In genomic region chr11:102007567-102008437, GRCh38 we compare ENCODE assay signal across 8 cellular contexts. TPM values are rescaled to one million over a fixed set of nuclear protein-coding genes. Genes with fewer than 3 reads are reported as not detected.
DNase-seq lines count a peak whose midpoint lies in the region; ATAC-seq and TF ChIP-seq lines count a peak whose summit lies in the region.

No MANE protein-coding gene starts in this region.

- TF ChIP-seq CTCF in retinal pigment epithelial cell (conservative IDR thresholded peaks at IDR 0.05; ENCODE audit: low read depth, low read length), result peak; percentile 41

- no peak overlapping the region for H3K27ac Mint-ChIP-seq in activated CD4-positive, alpha-beta T cell treated with anti-CD3 and anti-CD28 coated beads, Interleukin-2, amount 10 ng/mL, durations not matched to agents 24 days and 14 days
- H3K27ac Mint-ChIP-seq in activated CD4-positive, alpha-beta T cell treated with anti-CD3 and anti-CD28 coated beads for 36 hours, result no peak overlapping the region

- H3K4me3 Mint-ChIP-seq in activated CD4-positive, alpha-beta T cell treated with anti-CD3 and anti-CD28 coated beads, Interleukin-2, amount 10 ng/mL, durations not matched to agents 24 days and 14 days, result no peak overlapping the region
- no peak overlapping the region for H3K4me3 Mint-ChIP-seq in activated CD4-positive, alpha-beta T cell treated with anti-CD3 and anti-CD28 coated beads for 36 hours

- peak; percentile 49 for DNase-seq in activated CD4-positive, alpha-beta T cell treated with anti-CD3 and anti-CD28 coated beads, Interleukin-2, amount 10 ng/mL, durations not matched to agents 24 days and 14 days
- DNase-seq in activated CD4-positive, alpha-beta T cell treated with anti-CD3 and anti-CD28 coated beads for 36 hours, result no peak
- DNase-seq in NCI-H128 (lab: John Stamatoyannopoulos, UW; ENCODE audit: unreplicated experiment), result peak; percentile 29
- peak; percentile 83 for DNase-seq in SW480 (ENCODE audit: low spot score)
- DNase-seq in foreskin melanocyte, result peak; percentile 24
- DNase-seq in retinal pigment epithelial cell (ENCODE audit: low read depth), result no peak
- DNase-seq in NK-92 (lab: John Stamatoyannopoulos, UW; ENCODE audit: unreplicated experiment), result no peak

- intact Hi-C loops in activated CD4-positive, alpha-beta T cell treated with anti-CD3 and anti-CD28 coated beads, Interleukin-2, amount 10 ng/mL, durations not matched to agents 24 days and 14 days (cut with micrococcal nuclease), result loop anchor here (1.0 to 5.0 kb wide), 2 partner anchors 91 to 148 kb away; partner anchors contain the start of genes ANGPTL5 and CEP126
- intact Hi-C loops in activated CD4-positive, alpha-beta T cell treated with anti-CD3 and anti-CD28 coated beads for 36 hours (cut with DNase I, micrococcal nuclease), result loop anchor here (1.0 to 10.0 kb wide), 4 partner anchors 91 to 1431 kb away; partner anchors contain the start of genes ANGPTL5 (in 2 of the 2) and CEP126 (in 2 of the 2)

- H3K4me1 Mint-ChIP-seq in activated CD4-positive, alpha-beta T cell treated with anti-CD3 and anti-CD28 coated beads, Interleukin-2, amount 10 ng/mL, durations not matched to agents 24 days and 14 days, result peaks cover 6% of the 10 kb centered on the region
- peaks cover 2% of the 10 kb centered on the region for H3K4me1 Mint-ChIP-seq in activated CD4-positive, alpha-beta T cell treated with anti-CD3 and anti-CD28 coated beads for 36 hours

- H3K9me3 Mint-ChIP-seq in activated CD4-positive, alpha-beta T cell treated with anti-CD3 and anti-CD28 coated beads, Interleukin-2, amount 10 ng/mL, durations not matched to agents 24 days and 14 days, result no peaks in the 10 kb centered on the region
- no peaks in the 10 kb centered on the region for H3K9me3 Mint-ChIP-seq in activated CD4-positive, alpha-beta T cell treated with anti-CD3 and anti-CD28 coated beads for 36 hours (ENCODE audit: low read depth)

- peaks cover 11% of the 10 kb centered on the region for H3K27me3 Mint-ChIP-seq in activated CD4-positive, alpha-beta T cell treated with anti-CD3 and anti-CD28 coated beads, Interleukin-2, amount 10 ng/mL, durations not matched to agents 24 days and 14 days
- H3K27me3 Mint-ChIP-seq in activated CD4-positive, alpha-beta T cell treated with anti-CD3 and anti-CD28 coated beads for 36 hours, result peaks cover 7% of the 10 kb centered on the region

- CTCF ChIA-PET in activated CD4-positive, alpha-beta T cell treated with anti-CD3 and anti-CD28 coated beads for 36 hours (lab: Charles Lee), result interaction anchor here (0.6 to 6.4 kb wide), 31 partner anchors 9 to 560 kb away, joined by 3 to 104 read pairs (median 4); partner anchors contain the start of genes ANGPTL5 and CEP126

- H3K36me3 Mint-ChIP-seq in activated CD4-positive, alpha-beta T cell treated with anti-CD3 and anti-CD28 coated beads, Interleukin-2, amount 10 ng/mL, durations not matched to agents 24 days and 14 days (ENCODE audit: low read depth), result no peaks in the 10 kb centered on the region
- H3K36me3 Mint-ChIP-seq in activated CD4-positive, alpha-beta T cell treated with anti-CD3 and anti-CD28 coated beads for 36 hours (ENCODE audit: low read depth), result no peaks in the 10 kb centered on the region

- no peak overlapping the region for H3K4me3 ChIP-seq in retinal pigment epithelial cell (ENCODE audit: low read length)

- no peak for ATAC-seq in activated CD4-positive, alpha-beta T cell treated with anti-CD3 and anti-CD28 coated beads for 36 hours
- peak; percentile 83 for ATAC-seq in HG02623 (IDR thresholded peaks at IDR 0.05; ENCODE audit: unreplicated experiment)

- POLR2A ChIA-PET in activated CD4-positive, alpha-beta T cell treated with anti-CD3 and anti-CD28 coated beads for 36 hours (lab: Charles Lee), result interaction anchor here (0.6 to 0.9 kb wide), 2 partner anchors 132 to 161 kb away, joined by 3 to 5 read pairs; no protein-coding TSS in a partner anchor

RNA-seq across cellular contexts. Expression of gene CFAP300, which starts 39.4 kb away (rescaled TPM):
- total RNA-seq in activated CD4-positive, alpha-beta T cell treated with anti-CD3 and anti-CD28 coated beads, Interleukin-2, amount 10 ng/mL, durations not matched to agents 24 days and 14 days, result not detected in 2 replicates
- not detected for total RNA-seq in activated CD4-positive, alpha-beta T cell treated with anti-CD3 and anti-CD28 coated beads for 36 hours

Comparison
In these comparisons a context has a peak if more than half of its experiments do, and no peak if none do; other contexts are left out.
1. DNase-seq: peak in activated CD4-positive, alpha-beta T cell treated with anti-CD3 and anti-CD28 coated beads, Interleukin-2, amount 10 ng/mL, durations not matched to agents 24 days and 14 days (single experiment), NCI-H128 (single experiment), SW480 (single experiment) and foreskin melanocyte (single experiment); none in activated CD4-positive, alpha-beta T cell treated with anti-CD3 and anti-CD28 coated beads for 36 hours (single experiment), retinal pigment epithelial cell (single experiment) and NK-92 (single experiment).